ENCODE assay signal across 1 cellular context in genomic region chr15:68818671-68819450, GRCh38.
TF ChIP-seq lines count a peak whose summit lies in the region.

No MANE protein-coding gene starts in this region.

TF ChIP-seq in GM12878, 131 proteins besides CTCF, POLR2A, EP300 and RAD21:
- TF ChIP-seq CHD2 (IDR thresholded peaks at IDR 0.05; ENCODE audit: borderline replicate concordance, low read depth, low read length) = peak; percentile 53; the same call in 1 of the 2 replicates
- no peak for TF ChIP-seq ZNF592 (IDR thresholded peaks at IDR 0.05)
- 0 out of 2 replicates have a peak, but pooled peaks have one; percentile 15 for TF ChIP-seq ZSCAN29 (IDR thresholded peaks at IDR 0.05)
- peak; percentile 19; the same call in 1 of the 2 replicates for TF ChIP-seq GATAD2B (conservative IDR thresholded peaks at IDR 0.05; ENCODE audit: low read depth)
- TF ChIP-seq CBX3 (IDR thresholded peaks at IDR 0.05; ENCODE audit: borderline replicate concordance, low read depth) = no peak
- peak; percentile 24; the same call in 1 of the 2 replicates for TF ChIP-seq BACH1 (IDR thresholded peaks at IDR 0.05; ENCODE audit: borderline replicate concordance)
- no peak for TF ChIP-seq ZNF687 (IDR thresholded peaks at IDR 0.05)
- no peak for TF ChIP-seq NFYA (IDR thresholded peaks at IDR 0.05; ENCODE audit: borderline replicate concordance, low read depth, low read length)
- TF ChIP-seq SMAD1 (IDR thresholded peaks at IDR 0.05; ENCODE audit: low read depth, partially characterized antibody) = no peak
- TF ChIP-seq SREBF1 (IDR thresholded peaks at IDR 0.05; ENCODE audit: low read length) = no peak
- TF ChIP-seq EED (IDR thresholded peaks at IDR 0.05; ENCODE audit: low read depth) = 0 out of 2 replicates have a peak, but pooled peaks have one; percentile 47
- TF ChIP-seq IKZF1 (conservative IDR thresholded peaks at IDR 0.05) = peak; percentile 64
- TF ChIP-seq TAF1 (IDR thresholded peaks at IDR 0.05; ENCODE audit: borderline replicate concordance, low read depth, low read length) = peak; percentile 41; the same call in 1 of the 2 replicates
- TF ChIP-seq MYC (IDR thresholded peaks at IDR 0.05; ENCODE audit: insufficient read depth, insufficient read length, insufficient replicate concordance, low read length, severe bottlenecking) = no peak
- no peak for TF ChIP-seq SMC3 (IDR thresholded peaks at IDR 0.05; ENCODE audit: borderline replicate concordance, low read length)
- peak; percentile 60 to 61; a peak in 3 of 4 replicates for TF ChIP-seq IKZF2 (IDR thresholded peaks at IDR 0.05)
- TF ChIP-seq RELB (IDR thresholded peaks at IDR 0.05; ENCODE audit: low read depth) = peak; percentile 44; the same call in 1 of the 2 replicates
- peak; percentile 93 for TF ChIP-seq SPI1 (IDR thresholded peaks at IDR 0.05; ENCODE audit: borderline replicate concordance, insufficient read depth, low read depth, low read length)
- no peak for TF ChIP-seq EGR1 (IDR thresholded peaks at IDR 0.05; ENCODE audit: borderline replicate concordance in 1 of 2, low read depth in 2 of 2, low read length in 2 of 2)
- TF ChIP-seq SIN3A (IDR thresholded peaks at IDR 0.05; ENCODE audit: low read depth, low read length) = peak; percentile 41; the same call in 1 of the 2 replicates
- TF ChIP-seq HDAC2 (IDR thresholded peaks at IDR 0.05) = no peak
- no peak; the same call in 1 of the 2 replicates for TF ChIP-seq CBFB (IDR thresholded peaks at IDR 0.05; ENCODE audit: low read depth)
- peak; percentile 77; the same call in 1 of the 2 replicates for TF ChIP-seq POLR2AphosphoS5 (IDR thresholded peaks at IDR 0.05; ENCODE audit: low read length)
- TF ChIP-seq BHLHE40 (IDR thresholded peaks at IDR 0.05; ENCODE audit: borderline replicate concordance in 1 of 2, low read depth in 2 of 2, low read length in 1 of 2) = 0 out of 4 replicates have a peak, but pooled peaks of 1 of the 2 experiments have one; percentile 1
- TF ChIP-seq TCF12 (IDR thresholded peaks at IDR 0.05; ENCODE audit: low read depth, low read length) = 0 out of 2 replicates have a peak, but pooled peaks have one; percentile 22
- TF ChIP-seq STAT1 (conservative IDR thresholded peaks at IDR 0.05) = no peak
- TF ChIP-seq E4F1 (IDR thresholded peaks at IDR 0.05; ENCODE audit: borderline replicate concordance, partially characterized antibody) = no peak
- TF ChIP-seq ASH2L (IDR thresholded peaks at IDR 0.05; ENCODE audit: borderline replicate concordance, low read depth) = no peak
- TF ChIP-seq ZNF217 (IDR thresholded peaks at IDR 0.05) = no peak
- no peak for TF ChIP-seq RELA (IDR thresholded peaks at IDR 0.05; ENCODE audit: borderline replicate concordance, partially characterized antibody)
- TF ChIP-seq HSF1 (IDR thresholded peaks at IDR 0.05; ENCODE audit: low read depth, low read length) = no peak
